In the genomic region with DNA sequence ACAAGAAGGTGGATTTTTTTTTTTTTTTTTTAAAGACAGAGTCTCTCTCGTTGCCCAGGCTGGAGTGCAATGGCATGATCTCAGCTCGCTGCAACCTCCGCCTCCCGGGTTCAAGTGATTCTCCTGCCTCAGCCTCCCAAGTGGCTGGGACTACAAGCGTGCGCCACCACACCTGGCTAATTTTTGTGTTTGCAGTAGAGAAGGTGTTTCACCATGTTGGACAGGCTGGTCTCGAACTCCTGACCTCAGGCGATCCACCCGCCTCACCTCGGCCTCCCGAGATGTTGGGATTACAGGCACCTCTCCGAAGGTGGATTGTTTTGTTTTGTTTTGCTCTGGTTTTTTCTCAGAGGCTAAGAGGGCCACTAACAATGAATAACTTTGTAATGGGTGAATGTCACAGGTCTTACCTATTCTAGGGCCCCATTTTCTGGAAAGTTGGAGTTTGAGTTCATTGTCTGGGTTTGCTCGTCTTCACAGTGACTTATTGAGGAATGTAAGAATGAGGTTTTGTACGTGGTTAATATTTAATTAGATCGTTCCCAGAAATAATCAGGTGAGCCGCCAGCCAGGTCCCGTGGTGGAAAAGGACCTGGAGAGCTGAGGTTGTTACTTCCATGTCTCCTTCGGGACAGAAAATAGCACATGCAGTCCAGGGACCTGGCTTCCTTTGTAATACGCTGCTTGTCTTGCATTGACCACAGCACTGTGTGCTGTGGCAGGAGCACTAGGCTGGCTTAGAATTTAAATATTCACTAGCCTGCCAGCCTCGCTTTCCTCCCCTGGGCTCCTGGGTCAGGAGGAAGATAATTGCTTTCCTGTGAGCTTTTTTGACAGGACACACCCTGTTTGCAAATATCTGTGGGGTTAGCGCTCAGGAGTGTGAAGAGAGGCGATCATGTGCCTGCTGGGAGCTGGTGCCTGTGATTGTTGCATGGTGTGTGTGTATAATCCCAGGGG, we compare ENCODE assay signal across 2 cellular contexts.
A peak's percentile ranks its signal among the peaks of the same experiment; 100 is the strongest.
TF ChIP-seq lines count a peak whose summit lies in the region.

No MANE protein-coding gene starts in this region.

TF ChIP-seq in GM23338, 12 proteins besides CTCF, POLR2A, EP300 and RAD21 (continues in another document):
- TF ChIP-seq, protein P1, sequence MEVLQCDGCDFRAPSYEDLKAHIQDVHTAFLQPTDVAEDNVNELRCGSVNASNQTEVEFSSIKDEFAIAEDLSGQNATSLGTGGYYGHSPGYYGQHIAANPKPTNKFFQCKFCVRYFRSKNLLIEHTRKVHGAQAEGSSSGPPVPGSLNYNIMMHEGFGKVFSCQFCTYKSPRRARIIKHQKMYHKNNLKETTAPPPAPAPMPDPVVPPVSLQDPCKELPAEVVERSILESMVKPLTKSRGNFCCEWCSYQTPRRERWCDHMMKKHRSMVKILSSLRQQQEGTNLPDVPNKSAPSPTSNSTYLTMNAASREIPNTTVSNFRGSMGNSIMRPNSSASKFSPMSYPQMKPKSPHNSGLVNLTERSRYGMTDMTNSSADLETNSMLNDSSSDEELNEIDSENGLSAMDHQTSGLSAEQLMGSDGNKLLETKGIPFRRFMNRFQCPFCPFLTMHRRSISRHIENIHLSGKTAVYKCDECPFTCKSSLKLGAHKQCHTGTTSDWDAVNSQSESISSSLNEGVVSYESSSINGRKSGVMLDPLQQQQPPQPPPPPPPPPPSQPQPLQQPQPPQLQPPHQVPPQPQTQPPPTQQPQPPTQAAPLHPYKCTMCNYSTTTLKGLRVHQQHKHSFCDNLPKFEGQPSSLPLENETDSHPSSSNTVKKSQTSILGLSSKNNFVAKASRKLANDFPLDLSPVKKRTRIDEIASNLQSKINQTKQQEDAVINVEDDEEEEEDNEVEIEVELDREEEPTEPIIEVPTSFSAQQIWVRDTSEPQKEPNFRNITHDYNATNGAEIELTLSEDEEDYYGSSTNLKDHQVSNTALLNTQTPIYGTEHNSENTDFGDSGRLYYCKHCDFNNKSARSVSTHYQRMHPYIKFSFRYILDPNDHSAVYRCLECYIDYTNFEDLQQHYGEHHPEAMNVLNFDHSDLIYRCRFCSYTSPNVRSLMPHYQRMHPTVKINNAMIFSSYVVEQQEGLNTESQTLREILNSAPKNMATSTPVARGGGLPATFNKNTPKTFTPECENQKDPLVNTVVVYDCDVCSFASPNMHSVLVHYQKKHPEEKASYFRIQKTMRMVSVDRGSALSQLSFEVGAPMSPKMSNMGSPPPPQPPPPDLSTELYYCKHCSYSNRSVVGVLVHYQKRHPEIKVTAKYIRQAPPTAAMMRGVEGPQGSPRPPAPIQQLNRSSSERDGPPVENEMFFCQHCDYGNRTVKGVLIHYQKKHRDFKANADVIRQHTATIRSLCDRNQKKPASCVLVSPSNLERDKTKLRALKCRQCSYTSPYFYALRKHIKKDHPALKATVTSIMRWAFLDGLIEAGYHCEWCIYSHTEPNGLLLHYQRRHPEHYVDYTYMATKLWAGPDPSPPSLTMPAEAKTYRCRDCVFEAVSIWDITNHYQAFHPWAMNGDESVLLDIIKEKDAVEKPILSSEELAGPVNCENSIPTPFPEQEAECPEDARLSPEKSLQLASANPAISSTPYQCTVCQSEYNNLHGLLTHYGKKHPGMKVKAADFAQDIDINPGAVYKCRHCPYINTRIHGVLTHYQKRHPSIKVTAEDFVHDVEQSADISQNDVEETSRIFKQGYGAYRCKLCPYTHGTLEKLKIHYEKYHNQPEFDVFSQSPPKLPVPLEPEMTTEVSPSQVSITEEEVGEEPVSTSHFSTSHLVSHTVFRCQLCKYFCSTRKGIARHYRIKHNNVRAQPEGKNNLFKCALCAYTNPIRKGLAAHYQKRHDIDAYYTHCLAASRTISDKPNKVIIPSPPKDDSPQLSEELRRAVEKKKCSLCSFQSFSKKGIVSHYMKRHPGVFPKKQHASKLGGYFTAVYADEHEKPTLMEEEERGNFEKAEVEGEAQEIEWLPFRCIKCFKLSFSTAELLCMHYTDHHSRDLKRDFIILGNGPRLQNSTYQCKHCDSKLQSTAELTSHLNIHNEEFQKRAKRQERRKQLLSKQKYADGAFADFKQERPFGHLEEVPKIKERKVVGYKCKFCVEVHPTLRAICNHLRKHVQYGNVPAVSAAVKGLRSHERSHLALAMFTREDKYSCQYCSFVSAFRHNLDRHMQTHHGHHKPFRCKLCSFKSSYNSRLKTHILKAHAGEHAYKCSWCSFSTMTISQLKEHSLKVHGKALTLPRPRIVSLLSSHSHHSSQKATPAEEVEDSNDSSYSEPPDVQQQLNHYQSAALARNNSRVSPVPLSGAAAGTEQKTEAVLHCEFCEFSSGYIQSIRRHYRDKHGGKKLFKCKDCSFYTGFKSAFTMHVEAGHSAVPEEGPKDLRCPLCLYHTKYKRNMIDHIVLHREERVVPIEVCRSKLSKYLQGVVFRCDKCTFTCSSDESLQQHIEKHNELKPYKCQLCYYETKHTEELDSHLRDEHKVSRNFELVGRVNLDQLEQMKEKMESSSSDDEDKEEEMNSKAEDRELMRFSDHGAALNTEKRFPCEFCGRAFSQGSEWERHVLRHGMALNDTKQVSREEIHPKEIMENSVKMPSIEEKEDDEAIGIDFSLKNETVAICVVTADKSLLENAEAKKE (CRISPR knock-in tag; IDR thresholded peaks at IDR 0.05): no peak
- TF ChIP-seq, protein P2, sequence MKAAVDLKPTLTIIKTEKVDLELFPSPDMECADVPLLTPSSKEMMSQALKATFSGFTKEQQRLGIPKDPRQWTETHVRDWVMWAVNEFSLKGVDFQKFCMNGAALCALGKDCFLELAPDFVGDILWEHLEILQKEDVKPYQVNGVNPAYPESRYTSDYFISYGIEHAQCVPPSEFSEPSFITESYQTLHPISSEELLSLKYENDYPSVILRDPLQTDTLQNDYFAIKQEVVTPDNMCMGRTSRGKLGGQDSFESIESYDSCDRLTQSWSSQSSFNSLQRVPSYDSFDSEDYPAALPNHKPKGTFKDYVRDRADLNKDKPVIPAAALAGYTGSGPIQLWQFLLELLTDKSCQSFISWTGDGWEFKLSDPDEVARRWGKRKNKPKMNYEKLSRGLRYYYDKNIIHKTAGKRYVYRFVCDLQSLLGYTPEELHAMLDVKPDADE (IDR thresholded peaks at IDR 0.05): no peak
- TF ChIP-seq NANOG (IDR thresholded peaks at IDR 0.05; ENCODE audit: borderline replicate concordance) (no peak), ZNF331 (CRISPR knock-in tag; IDR thresholded peaks at IDR 0.05; ENCODE audit: low read depth) (no peak), JUNB (IDR thresholded peaks at IDR 0.05; ENCODE audit: unreplicated experiment) (no peak), STAT1 (IDR thresholded peaks at IDR 0.05; ENCODE audit: unreplicated experiment) (no peak), EZH2 (IDR thresholded peaks at IDR 0.05; ENCODE audit: low read depth, unreplicated experiment) (no peak)

TF ChIP-seq in HepG2, 621 proteins besides CTCF, POLR2A, EP300 and RAD21 (continues in another document):
- no peak for TF ChIP-seq ZNF296 (CRISPR knock-in tag; conservative IDR thresholded peaks at IDR 0.05)
- peak; percentile 31; the same call in 1 of the 2 replicates for TF ChIP-seq ADNP (CRISPR knock-in tag; IDR thresholded peaks at IDR 0.05)
- TF ChIP-seq SOX13 (IDR thresholded peaks at IDR 0.05): no peak
- peak in 1 of 2 experiments; percentile 62; a peak in 2 of 4 replicates for TF ChIP-seq SOX13 (CRISPR knock-in tag; conservative IDR thresholded peaks at IDR 0.05 in 1 of 2, IDR thresholded peaks at IDR 0.05 in 1 of 2)
- TF ChIP-seq, protein P3, sequence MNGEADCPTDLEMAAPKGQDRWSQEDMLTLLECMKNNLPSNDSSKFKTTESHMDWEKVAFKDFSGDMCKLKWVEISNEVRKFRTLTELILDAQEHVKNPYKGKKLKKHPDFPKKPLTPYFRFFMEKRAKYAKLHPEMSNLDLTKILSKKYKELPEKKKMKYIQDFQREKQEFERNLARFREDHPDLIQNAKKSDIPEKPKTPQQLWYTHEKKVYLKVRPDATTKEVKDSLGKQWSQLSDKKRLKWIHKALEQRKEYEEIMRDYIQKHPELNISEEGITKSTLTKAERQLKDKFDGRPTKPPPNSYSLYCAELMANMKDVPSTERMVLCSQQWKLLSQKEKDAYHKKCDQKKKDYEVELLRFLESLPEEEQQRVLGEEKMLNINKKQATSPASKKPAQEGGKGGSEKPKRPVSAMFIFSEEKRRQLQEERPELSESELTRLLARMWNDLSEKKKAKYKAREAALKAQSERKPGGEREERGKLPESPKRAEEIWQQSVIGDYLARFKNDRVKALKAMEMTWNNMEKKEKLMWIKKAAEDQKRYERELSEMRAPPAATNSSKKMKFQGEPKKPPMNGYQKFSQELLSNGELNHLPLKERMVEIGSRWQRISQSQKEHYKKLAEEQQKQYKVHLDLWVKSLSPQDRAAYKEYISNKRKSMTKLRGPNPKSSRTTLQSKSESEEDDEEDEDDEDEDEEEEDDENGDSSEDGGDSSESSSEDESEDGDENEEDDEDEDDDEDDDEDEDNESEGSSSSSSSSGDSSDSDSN (CRISPR knock-in tag; IDR thresholded peaks at IDR 0.05): 0 out of 2 replicates have a peak, but pooled peaks have one; percentile 19
- no peak for TF ChIP-seq POLR2G (IDR thresholded peaks at IDR 0.05; ENCODE audit: low read depth, low read length)
- TF ChIP-seq, protein P4, sequence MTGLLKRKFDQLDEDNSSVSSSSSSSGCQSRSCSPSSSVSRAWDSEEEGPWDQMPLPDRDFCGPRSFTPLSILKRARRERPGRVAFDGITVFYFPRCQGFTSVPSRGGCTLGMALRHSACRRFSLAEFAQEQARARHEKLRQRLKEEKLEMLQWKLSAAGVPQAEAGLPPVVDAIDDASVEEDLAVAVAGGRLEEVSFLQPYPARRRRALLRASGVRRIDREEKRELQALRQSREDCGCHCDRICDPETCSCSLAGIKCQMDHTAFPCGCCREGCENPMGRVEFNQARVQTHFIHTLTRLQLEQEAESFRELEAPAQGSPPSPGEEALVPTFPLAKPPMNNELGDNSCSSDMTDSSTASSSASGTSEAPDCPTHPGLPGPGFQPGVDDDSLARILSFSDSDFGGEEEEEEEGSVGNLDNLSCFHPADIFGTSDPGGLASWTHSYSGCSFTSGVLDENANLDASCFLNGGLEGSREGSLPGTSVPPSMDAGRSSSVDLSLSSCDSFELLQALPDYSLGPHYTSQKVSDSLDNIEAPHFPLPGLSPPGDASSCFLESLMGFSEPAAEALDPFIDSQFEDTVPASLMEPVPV (CRISPR knock-in tag; IDR thresholded peaks at IDR 0.05): no peak
- TF ChIP-seq, protein P5, sequence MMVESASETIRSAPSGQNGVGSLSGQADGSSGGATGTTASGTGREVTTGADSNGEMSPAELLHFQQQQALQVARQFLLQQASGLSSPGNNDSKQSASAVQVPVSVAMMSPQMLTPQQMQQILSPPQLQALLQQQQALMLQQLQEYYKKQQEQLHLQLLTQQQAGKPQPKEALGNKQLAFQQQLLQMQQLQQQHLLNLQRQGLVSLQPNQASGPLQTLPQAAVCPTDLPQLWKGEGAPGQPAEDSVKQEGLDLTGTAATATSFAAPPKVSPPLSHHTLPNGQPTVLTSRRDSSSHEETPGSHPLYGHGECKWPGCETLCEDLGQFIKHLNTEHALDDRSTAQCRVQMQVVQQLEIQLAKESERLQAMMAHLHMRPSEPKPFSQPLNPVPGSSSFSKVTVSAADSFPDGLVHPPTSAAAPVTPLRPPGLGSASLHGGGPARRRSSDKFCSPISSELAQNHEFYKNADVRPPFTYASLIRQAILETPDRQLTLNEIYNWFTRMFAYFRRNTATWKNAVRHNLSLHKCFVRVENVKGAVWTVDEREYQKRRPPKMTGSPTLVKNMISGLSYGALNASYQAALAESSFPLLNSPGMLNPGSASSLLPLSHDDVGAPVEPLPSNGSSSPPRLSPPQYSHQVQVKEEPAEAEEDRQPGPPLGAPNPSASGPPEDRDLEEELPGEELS (CRISPR knock-in tag; IDR thresholded peaks at IDR 0.05): peak; percentile 3; the same call in 1 of the 2 replicates
- TF ChIP-seq, protein P6, sequence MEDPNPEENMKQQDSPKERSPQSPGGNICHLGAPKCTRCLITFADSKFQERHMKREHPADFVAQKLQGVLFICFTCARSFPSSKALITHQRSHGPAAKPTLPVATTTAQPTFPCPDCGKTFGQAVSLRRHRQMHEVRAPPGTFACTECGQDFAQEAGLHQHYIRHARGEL (CRISPR knock-in tag; IDR thresholded peaks at IDR 0.05): no peak
- 0 out of 2 replicates have a peak, but pooled peaks have one; percentile 37 for TF ChIP-seq GATAD2A (CRISPR knock-in tag; IDR thresholded peaks at IDR 0.05)
- no peak for TF ChIP-seq CAMTA2 (CRISPR knock-in tag; IDR thresholded peaks at IDR 0.05; ENCODE audit: borderline replicate concordance)
- TF ChIP-seq, protein P7, sequence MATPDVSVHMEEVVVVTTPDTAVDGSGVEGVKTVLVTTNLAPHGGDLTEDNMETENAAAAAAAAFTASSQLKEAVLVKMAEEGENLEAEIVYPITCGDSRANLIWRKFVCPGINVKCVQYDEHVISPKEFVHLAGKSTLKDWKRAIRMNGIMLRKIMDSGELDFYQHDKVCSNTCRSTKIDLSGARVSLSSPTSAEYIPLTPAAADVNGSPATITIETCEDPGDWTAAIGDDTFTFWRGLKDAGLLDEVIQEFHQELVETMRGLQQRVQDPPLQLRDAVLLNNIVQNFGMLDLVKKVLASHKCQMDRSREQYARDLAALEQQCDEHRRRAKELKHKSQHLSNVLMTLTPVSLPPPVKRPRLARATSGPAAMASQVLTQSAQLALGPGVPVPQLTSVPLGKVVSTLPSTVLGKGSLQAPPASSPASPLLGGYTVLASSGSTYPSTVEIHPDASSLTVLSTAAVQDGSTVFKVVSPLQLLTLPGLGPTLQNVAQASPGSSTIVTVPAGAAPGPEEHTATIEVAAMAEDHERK (CRISPR knock-in tag; IDR thresholded peaks at IDR 0.05; ENCODE audit: low read depth): no peak
- peak; percentile 27; the same call in 1 of the 2 replicates for TF ChIP-seq ZMYM2 (CRISPR knock-in tag; IDR thresholded peaks at IDR 0.05)
- TF ChIP-seq, protein P8, sequence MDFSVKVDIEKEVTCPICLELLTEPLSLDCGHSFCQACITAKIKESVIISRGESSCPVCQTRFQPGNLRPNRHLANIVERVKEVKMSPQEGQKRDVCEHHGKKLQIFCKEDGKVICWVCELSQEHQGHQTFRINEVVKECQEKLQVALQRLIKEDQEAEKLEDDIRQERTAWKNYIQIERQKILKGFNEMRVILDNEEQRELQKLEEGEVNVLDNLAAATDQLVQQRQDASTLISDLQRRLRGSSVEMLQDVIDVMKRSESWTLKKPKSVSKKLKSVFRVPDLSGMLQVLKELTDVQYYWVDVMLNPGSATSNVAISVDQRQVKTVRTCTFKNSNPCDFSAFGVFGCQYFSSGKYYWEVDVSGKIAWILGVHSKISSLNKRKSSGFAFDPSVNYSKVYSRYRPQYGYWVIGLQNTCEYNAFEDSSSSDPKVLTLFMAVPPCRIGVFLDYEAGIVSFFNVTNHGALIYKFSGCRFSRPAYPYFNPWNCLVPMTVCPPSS (IDR thresholded peaks at IDR 0.05): no peak
- TF ChIP-seq HMG20A (CRISPR knock-in tag; IDR thresholded peaks at IDR 0.05; ENCODE audit: borderline replicate concordance): no peak
- no peak for TF ChIP-seq PITX1 (CRISPR knock-in tag; IDR thresholded peaks at IDR 0.05)
- no peak for TF ChIP-seq HNRNPK (IDR thresholded peaks at IDR 0.05; ENCODE audit: low read depth, low read length, poor library complexity, severe bottlenecking)
- TF ChIP-seq, protein P9, sequence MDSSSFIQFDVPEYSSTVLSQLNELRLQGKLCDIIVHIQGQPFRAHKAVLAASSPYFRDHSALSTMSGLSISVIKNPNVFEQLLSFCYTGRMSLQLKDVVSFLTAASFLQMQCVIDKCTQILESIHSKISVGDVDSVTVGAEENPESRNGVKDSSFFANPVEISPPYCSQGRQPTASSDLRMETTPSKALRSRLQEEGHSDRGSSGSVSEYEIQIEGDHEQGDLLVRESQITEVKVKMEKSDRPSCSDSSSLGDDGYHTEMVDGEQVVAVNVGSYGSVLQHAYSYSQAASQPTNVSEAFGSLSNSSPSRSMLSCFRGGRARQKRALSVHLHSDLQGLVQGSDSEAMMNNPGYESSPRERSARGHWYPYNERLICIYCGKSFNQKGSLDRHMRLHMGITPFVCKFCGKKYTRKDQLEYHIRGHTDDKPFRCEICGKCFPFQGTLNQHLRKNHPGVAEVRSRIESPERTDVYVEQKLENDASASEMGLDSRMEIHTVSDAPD (CRISPR knock-in tag; IDR thresholded peaks at IDR 0.05): no peak
- peak; percentile 25; the same call in 1 of the 2 replicates for TF ChIP-seq PHF21A (CRISPR knock-in tag; IDR thresholded peaks at IDR 0.05)
- TF ChIP-seq SOX6 (IDR thresholded peaks at IDR 0.05): no peak
- TF ChIP-seq SOX6 (CRISPR knock-in tag; IDR thresholded peaks at IDR 0.05): 0 out of 2 replicates have a peak, but pooled peaks have one; percentile 8
- TF ChIP-seq JUNB (CRISPR knock-in tag; IDR thresholded peaks at IDR 0.05; ENCODE audit: borderline replicate concordance): no peak
- TF ChIP-seq ZNF230 (CRISPR knock-in tag; IDR thresholded peaks at IDR 0.05): no peak
